ENCODE assay signal across 1 cellular context in genomic region chr1:38577937-38578443, GRCh38.
TF ChIP-seq lines count a peak whose summit lies in the region.

No MANE protein-coding gene starts in this region.

TF ChIP-seq in HepG2, 621 proteins besides CTCF, POLR2A, EP300 and RAD21 (continued from another document):
- TF ChIP-seq PLSCR1 (CRISPR knock-in tag; IDR thresholded peaks at IDR 0.05; ENCODE audit: borderline replicate concordance) = no peak
- no peak for TF ChIP-seq ZNF512B (CRISPR knock-in tag; IDR thresholded peaks at IDR 0.05; ENCODE audit: borderline replicate concordance)
- TF ChIP-seq DNMT1 (CRISPR knock-in tag; IDR thresholded peaks at IDR 0.05) = no peak
- TF ChIP-seq ETV6 (CRISPR knock-in tag; conservative IDR thresholded peaks at IDR 0.05) = no peak
